In the genomic region with DNA sequence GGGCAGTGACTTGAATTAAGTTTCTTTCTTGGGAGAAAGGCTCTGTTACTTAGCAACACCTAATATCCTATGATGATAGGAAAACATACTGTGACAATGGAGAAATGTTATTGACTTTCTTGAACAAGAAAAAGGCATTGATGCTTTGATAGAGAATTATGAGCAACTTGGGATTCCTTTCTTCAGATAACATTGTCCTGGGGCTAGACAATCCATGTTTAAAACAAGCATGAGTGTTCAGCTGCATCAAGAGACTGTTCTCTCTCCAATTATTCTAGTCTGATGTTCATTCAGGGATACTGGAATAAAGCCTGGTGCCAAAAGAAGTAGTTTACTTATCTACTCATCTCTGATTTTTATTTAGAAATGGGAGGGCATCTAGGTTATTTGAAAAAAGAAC, we compare ENCODE assay signal across 25 cellular contexts.
"Had no signal": no experiment of that assay in that cellular context is flagged by ENCODE, and none has a peak within 500 bp of the region (broad histone marks: within the 10 kb centered on the region; RNA-seq: fewer than 3 reads in every experiment).

No MANE protein-coding gene starts in this region.

- H3K4me1 Mint-ChIP-seq: stimulated activated naive B cell treated with anti-CD40 and anti-IgM and Interleukin-4, amounts not matched to agents 10 μg/mL and 1 μg/mL and 100 μg/mL, for 72 hours had no signal

- H3K36me3 ChIP-seq: esophagus muscularis mucosa, gastrocnemius medialis, sigmoid colon, transverse colon, uterus had no signal

- H3K36me3 Mint-ChIP-seq: activated naive CD4-positive, alpha-beta T cell treated with anti-CD3 and anti-CD28 coated beads, Interleukin-2, amount 50 U/mL, for 72 hours; brain; stimulated activated naive B cell treated with anti-CD40 and anti-IgM and Interleukin-4, amounts not matched to agents 10 μg/mL and 1 μg/mL and 100 μg/mL, for 72 hours had no signal

- DNase-seq: activated CD4-positive, alpha-beta T cell treated with anti-CD3 and anti-CD28 coated beads for 1 hour; activated CD4-positive, alpha-beta T cell treated with anti-CD3 and anti-CD28 coated beads, Interleukin-2, amount 50 U/mL, for 1 hour; activated CD8-positive, alpha-beta T cell treated with anti-CD3 and anti-CD28 coated beads, Interleukin-2, amount 10 ng/mL, durations not matched to agents 7 days and 5 days; activated gamma-delta T cell treated with Interleukin-2 at 50 U/mL for 16 hours; aorta; caudate nucleus; dorsolateral prefrontal cortex; effector memory CD8-positive, alpha-beta T cell; gastrocnemius medialis; hypothalamus; left ventricle myocardium superior; nucleus accumbens; retina; sigmoid colon; stimulated activated CD4-positive, alpha-beta T cell treated with anti-CD3 and anti-CD28 coated beads, Interleukin-2, amount 100 ng/mL, for 48 hours; stimulated activated CD8-positive, alpha-beta memory T cell treated with anti-CD3 and anti-CD28 coated beads, Interleukin-4, amount 100 ng/mL, for 48 hours; stimulated activated naive B cell treated with anti-CD40 and anti-IgM and Interleukin-4, amounts not matched to agents 10 μg/mL and 1 μg/mL and 100 μg/mL, for 72 hours; T-helper 9 cell; transverse colon; uterus had no signal

- H3K27ac ChIP-seq: esophagus muscularis mucosa, gastrocnemius medialis, sigmoid colon, transverse colon, uterus had no signal

- H3K27me3 Mint-ChIP-seq: effector memory CD8-positive, alpha-beta T cell; memory B cell; stimulated activated naive B cell treated with anti-CD40 and anti-IgM and Interleukin-4, amounts not matched to agents 10 μg/mL and 1 μg/mL and 100 μg/mL, for 72 hours had no signal

- H3K4me1 ChIP-seq: esophagus muscularis mucosa, sigmoid colon, transverse colon, uterus had no signal

- H3K27ac Mint-ChIP-seq: activated CD8-positive, alpha-beta T cell treated with anti-CD3 and anti-CD28 coated beads, Interleukin-2, amount 10 ng/mL, durations not matched to agents 7 days and 5 days; activated naive CD4-positive, alpha-beta T cell treated with anti-CD3 and anti-CD28 coated beads, Interleukin-2, amount 50 U/mL, for 72 hours; effector memory CD8-positive, alpha-beta T cell; memory B cell; stimulated activated naive B cell treated with anti-CD40 and anti-IgM and Interleukin-4, amounts not matched to agents 10 μg/mL and 1 μg/mL and 100 μg/mL, for 72 hours had no signal

- ATAC-seq: activated CD8-positive, alpha-beta T cell treated with anti-CD3 and anti-CD28 coated beads, Interleukin-2, amount 10 ng/mL, durations not matched to agents 7 days and 5 days; activated naive CD4-positive, alpha-beta T cell treated with anti-CD3 and anti-CD28 coated beads, Interleukin-2, amount 50 U/mL, for 72 hours; effector memory CD8-positive, alpha-beta T cell; gastrocnemius medialis; left ventricle myocardium superior; stimulated activated naive B cell treated with anti-CD40 and anti-IgM and Interleukin-4, amounts not matched to agents 10 μg/mL and 1 μg/mL and 100 μg/mL, for 72 hours had no signal

- H3K9me3 ChIP-seq: esophagus muscularis mucosa, gastrocnemius medialis, sigmoid colon, transverse colon, uterus had no signal

- H3K4me3 Mint-ChIP-seq: activated CD8-positive, alpha-beta T cell treated with anti-CD3 and anti-CD28 coated beads, Interleukin-2, amount 10 ng/mL, durations not matched to agents 7 days and 5 days; brain; effector memory CD8-positive, alpha-beta T cell; memory B cell; nephron; stimulated activated naive B cell treated with anti-CD40 and anti-IgM and Interleukin-4, amounts not matched to agents 10 μg/mL and 1 μg/mL and 100 μg/mL, for 72 hours had no signal

- H3K27me3 ChIP-seq: dorsolateral prefrontal cortex, esophagus muscularis mucosa, gastrocnemius medialis, sigmoid colon, transverse colon, uterus had no signal

- H3K9me3 Mint-ChIP-seq: activated naive CD4-positive, alpha-beta T cell treated with anti-CD3 and anti-CD28 coated beads, Interleukin-2, amount 50 U/mL, for 72 hours; brain; effector memory CD8-positive, alpha-beta T cell; memory B cell; nephron; stimulated activated naive B cell treated with anti-CD40 and anti-IgM and Interleukin-4, amounts not matched to agents 10 μg/mL and 1 μg/mL and 100 μg/mL, for 72 hours had no signal

- H3K4me3 ChIP-seq: dorsolateral prefrontal cortex, esophagus muscularis mucosa, gastrocnemius medialis, sigmoid colon, transverse colon, uterus had no signal
